Comparison of ENCODE assay signal across 8 cellular contexts in the genomic region with DNA sequence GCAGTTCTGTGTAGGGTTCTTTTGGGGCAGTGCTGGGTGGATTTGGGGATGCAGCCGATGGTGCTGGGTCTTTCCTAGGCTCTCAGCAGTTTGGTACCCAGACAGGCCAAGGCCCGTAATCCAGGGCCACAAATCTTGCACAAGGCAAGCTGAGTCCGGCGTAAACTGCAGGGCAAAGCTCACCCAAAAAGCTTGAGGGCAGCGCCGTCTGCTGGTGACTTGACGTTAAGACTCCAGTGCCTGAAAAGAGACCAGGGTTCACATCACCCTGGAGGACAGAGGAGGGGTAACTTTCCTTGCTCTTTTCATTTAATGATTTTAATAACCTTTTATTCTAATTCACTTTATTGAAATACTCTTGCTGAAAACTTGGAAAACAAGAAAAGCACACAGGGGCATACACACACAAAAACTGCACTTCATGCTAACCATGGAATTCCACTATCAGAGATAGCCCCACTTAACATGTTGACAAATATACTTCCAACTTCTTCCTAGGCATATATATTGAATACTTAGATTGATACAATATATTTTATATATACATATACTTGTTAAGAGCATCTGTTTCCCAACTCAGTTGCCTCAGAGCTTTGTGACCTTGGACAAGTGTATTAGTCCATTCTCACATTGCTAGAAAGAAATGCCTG. TPM values are rescaled to one million over a fixed set of nuclear protein-coding genes. Genes with fewer than 3 reads are reported as not detected.
DNase-seq lines count a peak whose midpoint lies in the region; ATAC-seq and TF ChIP-seq lines count a peak whose summit lies in the region.

No MANE protein-coding gene starts in this region.

- no peak overlapping the region for H3K27ac Mint-ChIP-seq in activated T-helper 1 cell treated with anti-CD3 and anti-CD28 coated beads, Interleukin-12 subunit alpha, Interleukin-12 subunit beta, Interleukin-2, Interleukin-4 antibody, amounts not matched to agents 30 ng/mL and 10 ng/mL and 1 ng/mL, durations not matched to agents 14 hours and 24 hours and 36 hours
- H3K27ac Mint-ChIP-seq in neural progenitor cell, result no peak overlapping the region

- no peak overlapping the region for H2AFZ ChIP-seq in neural progenitor cell (replicated peaks)

- H3K4me2 ChIP-seq in neural progenitor cell, result no peak overlapping the region

- no peak overlapping the region for H3K9ac ChIP-seq in neural progenitor cell

- TF ChIP-seq CTCF in GM12875 (IDR thresholded peaks at IDR 0.05; ENCODE audit: borderline replicate concordance, insufficient read depth, low read depth, low read length), result peak; percentile 99
- peak; percentile 100 for TF ChIP-seq CTCF in fibroblast of the aortic adventitia (IDR thresholded peaks at IDR 0.05; ENCODE audit: insufficient read depth, low read length)
- peak; percentile 99 for TF ChIP-seq CTCF in neural progenitor cell (IDR thresholded peaks at IDR 0.05)
- TF ChIP-seq CTCF in stomach (IDR thresholded peaks at IDR 0.05), result peak in 6 of 7 experiments; percentile 20 to 97 (median 88)

- intact Hi-C loops in activated T-helper 1 cell treated with anti-CD3 and anti-CD28 coated beads, Interleukin-12 subunit alpha, Interleukin-12 subunit beta, Interleukin-2, Interleukin-4 antibody, amounts not matched to agents 30 ng/mL and 10 ng/mL and 1 ng/mL, durations not matched to agents 14 hours and 24 hours and 36 hours (cut with micrococcal nuclease), result loop anchor here (1.0 to 2.0 kb wide), 4 partner anchors 579 to 685 kb away; no protein-coding TSS in a partner anchor
- intact Hi-C loops in stomach (cut with DNase I; ENCODE audit: low total_unique reads), result loop anchor here (5.0 to 10.0 kb wide), 2 partner anchors 578 to 680 kb away; no protein-coding TSS in a partner anchor

- no peaks in the 10 kb centered on the region for H3K9me3 Mint-ChIP-seq in activated T-helper 1 cell treated with anti-CD3 and anti-CD28 coated beads, Interleukin-12 subunit alpha, Interleukin-12 subunit beta, Interleukin-2, Interleukin-4 antibody, amounts not matched to agents 30 ng/mL and 10 ng/mL and 1 ng/mL, durations not matched to agents 14 hours and 24 hours and 36 hours
- no peaks in the 10 kb centered on the region for H3K9me3 Mint-ChIP-seq in neural progenitor cell

- no peak for TF ChIP-seq EP300 in stomach (IDR thresholded peaks at IDR 0.05)

- H3K27me3 Mint-ChIP-seq in activated T-helper 1 cell treated with anti-CD3 and anti-CD28 coated beads, Interleukin-12 subunit alpha, Interleukin-12 subunit beta, Interleukin-2, Interleukin-4 antibody, amounts not matched to agents 30 ng/mL and 10 ng/mL and 1 ng/mL, durations not matched to agents 14 hours and 24 hours and 36 hours (ENCODE audit: insufficient read depth), result peaks cover 6% of the 10 kb centered on the region
- peaks cover 5% of the 10 kb centered on the region for H3K27me3 Mint-ChIP-seq in neural progenitor cell (ENCODE audit: insufficient read depth, low read depth)

- H3K36me3 ChIP-seq in neural progenitor cell, result no peaks in the 10 kb centered on the region
- no peaks in the 10 kb centered on the region for H3K36me3 ChIP-seq in stomach

- no peak overlapping the region for H3K4me3 ChIP-seq in GM12875 (ENCODE audit: low read depth, low read length)
- H3K4me3 ChIP-seq in fibroblast of the aortic adventitia (ENCODE audit: low read depth, low read length), result no peak overlapping the region
- H3K4me3 ChIP-seq in neural progenitor cell, result no peak overlapping the region
- H3K4me3 ChIP-seq in stomach, result no peak overlapping the region

- DNase-seq in LoVo (ENCODE audit: low spot score), result peak; percentile 68
- peak; percentile 61 for DNase-seq in RPMI7951 (ENCODE audit: low read depth)
- DNase-seq in activated T-helper 1 cell treated with anti-CD3 and anti-CD28 coated beads, Interleukin-12 subunit alpha, Interleukin-12 subunit beta, Interleukin-2, Interleukin-4 antibody, amounts not matched to agents 30 ng/mL and 10 ng/mL and 1 ng/mL, durations not matched to agents 14 hours and 24 hours and 36 hours (ENCODE audit: low spot score), result peak; percentile 59
- peak; percentile 82 for DNase-seq in fibroblast of the aortic adventitia (ENCODE audit: low read depth)
- DNase-seq in neural progenitor cell (ENCODE audit: low spot score), result peak; percentile 88
- DNase-seq in stomach, result peak; percentile 83

- H3K9me3 ChIP-seq in neural progenitor cell (ENCODE audit: low read depth) (no peaks in the 10 kb centered on the region), stomach (no peaks in the 10 kb centered on the region)

- no peak for TF ChIP-seq POLR2A in stomach (IDR thresholded peaks at IDR 0.05)

- H3F3A ChIP-seq in neural progenitor cell (ENCODE audit: low read depth), result no peaks in the 10 kb centered on the region

- no peaks in the 10 kb centered on the region for H3K4me1 Mint-ChIP-seq in activated T-helper 1 cell treated with anti-CD3 and anti-CD28 coated beads, Interleukin-12 subunit alpha, Interleukin-12 subunit beta, Interleukin-2, Interleukin-4 antibody, amounts not matched to agents 30 ng/mL and 10 ng/mL and 1 ng/mL, durations not matched to agents 14 hours and 24 hours and 36 hours (ENCODE audit: low read depth)
- peaks cover 16% of the 10 kb centered on the region for H3K4me1 Mint-ChIP-seq in neural progenitor cell

- H3K4me1 ChIP-seq in neural progenitor cell, result peaks cover 8% of the 10 kb centered on the region
- H3K4me1 ChIP-seq in stomach, result peaks cover 0 to 6% (median 0%) of the 10 kb centered on the region in 4 donors

- no peaks in the 10 kb centered on the region for H3K27me3 ChIP-seq in neural progenitor cell
- no peaks in the 10 kb centered on the region for H3K27me3 ChIP-seq in stomach

- H4K20me1 ChIP-seq in neural progenitor cell (ENCODE audit: low read depth), result no peaks in the 10 kb centered on the region

- WGBS in stomach, 5 donors, result 4 to 7% (median 6%) methylated on average over 7 of the region's 7 CpGs

- H3K4me3 Mint-ChIP-seq in activated T-helper 1 cell treated with anti-CD3 and anti-CD28 coated beads, Interleukin-12 subunit alpha, Interleukin-12 subunit beta, Interleukin-2, Interleukin-4 antibody, amounts not matched to agents 30 ng/mL and 10 ng/mL and 1 ng/mL, durations not matched to agents 14 hours and 24 hours and 36 hours, result no peak overlapping the region
- no peak overlapping the region for H3K4me3 Mint-ChIP-seq in neural progenitor cell

- no peaks in the 10 kb centered on the region for H3K36me3 Mint-ChIP-seq in activated T-helper 1 cell treated with anti-CD3 and anti-CD28 coated beads, Interleukin-12 subunit alpha, Interleukin-12 subunit beta, Interleukin-2, Interleukin-4 antibody, amounts not matched to agents 30 ng/mL and 10 ng/mL and 1 ng/mL, durations not matched to agents 14 hours and 24 hours and 36 hours (ENCODE audit: low read depth)
- no peaks in the 10 kb centered on the region for H3K36me3 Mint-ChIP-seq in neural progenitor cell

- ATAC-seq in HG03457 (IDR thresholded peaks at IDR 0.05; ENCODE audit: unreplicated experiment), result no peak

- H3K27ac ChIP-seq in neural progenitor cell (no peak overlapping the region), stomach (no peak overlapping the region)

- no peaks in the 10 kb centered on the region for H3K79me2 ChIP-seq in neural progenitor cell (ENCODE audit: low read depth)

RNA-seq across cellular contexts. Expression of a gene that starts 38.9 kb away (rescaled TPM):
- not detected in 2 replicates for total RNA-seq in RPMI7951 (2014; rRNA removed; shearing (Covaris generic))
- not detected in 2 replicates for total RNA-seq in activated T-helper 1 cell treated with anti-CD3 and anti-CD28 coated beads, Interleukin-12 subunit alpha, Interleukin-12 subunit beta, Interleukin-2, Interleukin-4 antibody, amounts not matched to agents 30 ng/mL and 10 ng/mL and 1 ng/mL, durations not matched to agents 14 hours and 24 hours and 36 hours
- total RNA-seq in fibroblast of the aortic adventitia (ENCODE audit: low replicate concordance) (0.18 TPM in 1 of 2 replicates, not detected in the other), neural progenitor cell (ENCODE audit: low replicate concordance) (not detected in 2 replicates), stomach (1 to 10 TPM in 2 of 5 donors, under 1 TPM in 1, not detected in 2; 0.14 to 6.4 (median 1.1) TPM)
- under 1 TPM in 2 of 3 donors, not detected in 1; 0.12 to 0.13 TPM for polyA plus RNA-seq in stomach

RNA-seq across cellular contexts. Expression of a gene that starts 59.5 kb away (rescaled TPM):
- 9.9 and 12.5 TPM in 2 replicates for total RNA-seq in RPMI7951 (2014; rRNA removed; shearing (Covaris generic))
- total RNA-seq in activated T-helper 1 cell treated with anti-CD3 and anti-CD28 coated beads, Interleukin-12 subunit alpha, Interleukin-12 subunit beta, Interleukin-2, Interleukin-4 antibody, amounts not matched to agents 30 ng/mL and 10 ng/mL and 1 ng/mL, durations not matched to agents 14 hours and 24 hours and 36 hours, result 54.6 and 55.7 TPM in 2 replicates
- total RNA-seq in fibroblast of the aortic adventitia (ENCODE audit: low replicate concordance) (11.2 and 16.2 TPM in 2 replicates), neural progenitor cell (ENCODE audit: low replicate concordance) (34.2 and 35.1 TPM in 2 replicates), stomach (10 to 100 TPM; 10.4 to 65.3 (median 23.7) TPM)
- polyA plus RNA-seq in stomach, result 1 to 10 TPM; 1.5 to 3.8 (median 3.1) TPM
